26 cellular contexts compared by ENCODE assay signal in genomic region chrX:46340696-46341095, GRCh38.
"Had no signal": no experiment of that assay in that cellular context is flagged by ENCODE, and none has a peak within 500 bp of the region (broad histone marks: within the 10 kb centered on the region; RNA-seq: fewer than 3 reads in every experiment).

No MANE protein-coding gene starts in this region.

- H3K4me3 ChIP-seq: breast epithelium, MG63, SK-N-MC had no signal

- H3K4me3 Mint-ChIP-seq: activated B cell treated with CpG ODN at 0.5 μM for 24 hours; activated CD4-positive, alpha-beta memory T cell treated with anti-CD3 and anti-CD28 coated beads, Interleukin-2, amount 10 ng/mL, durations not matched to agents 7 days and 5 days; activated naive CD4-positive, alpha-beta T cell treated with anti-CD3 and anti-CD28 coated beads, Interleukin-2, amount 50 U/mL, for 24 hours; T-cell had no signal

- H3K36me3 Mint-ChIP-seq: activated naive CD4-positive, alpha-beta T cell treated with anti-CD3 and anti-CD28 coated beads, Interleukin-2, amount 50 U/mL, for 24 hours; T-cell had no signal

- H3K27me3 Mint-ChIP-seq: activated naive CD4-positive, alpha-beta T cell treated with anti-CD3 and anti-CD28 coated beads, Interleukin-2, amount 50 U/mL, for 24 hours had no signal

- H3K9me3 Mint-ChIP-seq: activated B cell treated with CpG ODN at 0.5 μM for 24 hours; activated CD4-positive, alpha-beta memory T cell treated with anti-CD3 and anti-CD28 coated beads, Interleukin-2, amount 10 ng/mL, durations not matched to agents 7 days and 5 days; activated naive CD4-positive, alpha-beta T cell treated with anti-CD3 and anti-CD28 coated beads, Interleukin-2, amount 50 U/mL, for 24 hours; T-cell had no signal

- H3K4me1 Mint-ChIP-seq: activated B cell treated with CpG ODN at 0.5 μM for 24 hours; activated CD4-positive, alpha-beta memory T cell treated with anti-CD3 and anti-CD28 coated beads, Interleukin-2, amount 10 ng/mL, durations not matched to agents 7 days and 5 days had no signal

- H3K27ac Mint-ChIP-seq: activated B cell treated with CpG ODN at 0.5 μM for 24 hours; activated CD4-positive, alpha-beta memory T cell treated with anti-CD3 and anti-CD28 coated beads, Interleukin-2, amount 10 ng/mL, durations not matched to agents 7 days and 5 days; activated naive CD4-positive, alpha-beta T cell treated with anti-CD3 and anti-CD28 coated beads, Interleukin-2, amount 50 U/mL, for 24 hours; T-cell had no signal

- DNase-seq: activated B cell treated with CpG ODN at 0.5 μM for 24 hours; activated CD4-positive, alpha-beta memory T cell treated with anti-CD3 and anti-CD28 coated beads, Interleukin-2, amount 10 ng/mL, durations not matched to agents 7 days and 5 days; activated CD4-positive, alpha-beta T cell treated with anti-CD3 and anti-CD28 coated beads for 1 hour; activated CD4-positive, alpha-beta T cell treated with anti-CD3 and anti-CD28 coated beads, Interleukin-2, amount 50 U/mL, for 1 hour; activated naive CD4-positive, alpha-beta T cell; activated T-cell treated with anti-CD3 and anti-CD28 coated beads for 4 hours; aorta; caudate nucleus; MG63; MV-4-11; NCI-H1092 treated with DMSO at 0.1 percent for 48 hours; NCI-H1417 treated with DMSO at 0.1 percent for 48 hours; NCI-H1694; NCI-H2029 treated with DMSO at 0.1 percent for 48 hours; NCI-H510A treated with DMSO at 0.1 percent for 48 hours; NCI-H69; NK-92 treated with Interleukin-12 subunit alpha and Interleukin-12 subunit beta, amount 100 ng/mL, for 24 hours; OCI-M1; RPMI8226; T-cell; T1000 had no signal

- ATAC-seq: Panc1, Right ventricle myocardium inferior, T-cell had no signal
